In the genomic region with DNA sequence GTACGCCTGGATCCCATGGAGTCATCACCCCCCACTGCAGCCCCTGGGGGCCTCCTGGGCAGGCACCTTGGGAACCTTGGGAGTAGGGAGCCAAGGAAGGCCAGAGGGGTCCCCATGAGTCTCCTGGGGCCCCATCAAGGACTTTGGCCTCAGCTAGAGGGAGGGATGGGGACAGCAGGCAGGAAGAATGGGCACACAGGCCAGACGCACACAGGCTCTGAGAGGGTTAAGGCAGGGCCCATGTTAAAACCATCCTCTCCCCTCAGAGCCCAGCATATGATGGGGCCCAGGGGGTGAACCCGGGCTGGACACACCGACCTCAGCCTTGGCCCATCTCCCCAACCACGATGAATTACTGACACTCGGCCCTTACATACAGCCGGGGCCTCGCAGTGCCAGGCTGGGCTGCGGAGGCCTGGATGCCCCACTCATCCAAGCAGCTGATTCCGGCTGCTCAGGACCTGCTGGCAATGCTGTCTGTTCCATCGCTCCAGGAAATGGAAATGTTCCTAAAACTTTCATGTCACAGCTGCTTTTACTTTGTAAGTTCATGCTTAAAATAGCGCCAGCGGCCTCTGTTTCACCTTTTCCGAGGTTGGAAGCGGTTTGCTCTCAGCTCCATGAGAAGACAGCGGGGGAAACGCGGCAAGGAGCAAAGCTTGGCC, we compare ENCODE assay signal across 12 cellular contexts. TPM values are rescaled to one million over a fixed set of nuclear protein-coding genes. Genes with fewer than 3 reads are reported as not detected.
DNase-seq lines count a peak whose midpoint lies in the region; ATAC-seq and TF ChIP-seq lines count a peak whose summit lies in the region.
"Had no signal": no experiment of that assay in that cellular context is flagged by ENCODE, and none has a peak within 500 bp of the region (broad histone marks: within the 10 kb centered on the region; RNA-seq: fewer than 3 reads in every experiment).

No MANE protein-coding gene starts in this region.

- H3K4me3 ChIP-seq in AG09309 (ENCODE audit: control insufficient read depth, low read depth, low read length) (no peak overlapping the region), gastroesophageal sphincter (no peak overlapping the region), parathyroid adenoma (ENCODE audit: low read depth, low read length) (no peak overlapping the region)
- H3K4me3 ChIP-seq: SJSA1 had no signal

- peaks cover 22 to 76% (median 56%) of the 10 kb centered on the region in 3 donors for H3K4me1 ChIP-seq in gastroesophageal sphincter
- H3K4me1 ChIP-seq in parathyroid adenoma: peaks cover 25% of the 10 kb centered on the region

- H3K9ac ChIP-seq in parathyroid adenoma: no peak overlapping the region

- WGBS in gastroesophageal sphincter (ENCODE audit: low coverage in 1 of 2), 2 donors: 2% methylated on average over 8 of the region's 18 CpGs; no CpG with 5 or more reads in 1 of the 2 donors

- no peaks in the 10 kb centered on the region for H3K9me3 ChIP-seq in gastroesophageal sphincter
- H3K9me3 ChIP-seq in parathyroid adenoma (ENCODE audit: control insufficient read depth, low read length): no peaks in the 10 kb centered on the region
- H3K9me3 ChIP-seq: SJSA1 had no signal

- H3K27ac ChIP-seq in gastroesophageal sphincter (peak overlapping the region; percentile 77 to 95 (median 94)), parathyroid adenoma (peak overlapping the region; percentile 59)
- H3K27ac ChIP-seq: SJSA1 had no signal

- DNase-seq in AG09309 (ENCODE audit: low read depth) (peak; percentile 74), NCI-H345 treated with DMSO at 0.1 percent for 48 hours (lab: John Stamatoyannopoulos, UW; ENCODE audit: unreplicated experiment) (no peak), NCI-H146 (lab: John Stamatoyannopoulos, UW) (no peak)
- DNase-seq in stimulated activated CD4-positive, alpha-beta T cell treated with anti-CD3 and anti-CD28 coated beads, Interleukin-4, amount 100 ng/mL, for 24 hours: no peak
- DNase-seq: activated CD4-positive, alpha-beta memory T cell treated with anti-CD3 and anti-CD28 coated beads for 36 hours; NCI-H187 treated with DMSO at 0.1 percent for 48 hours; stimulated activated CD4-positive, alpha-beta T cell treated with anti-CD3 and anti-CD28 coated beads, Interleukin-2, amount 100 ng/mL, for 48 hours had no signal

- H3K27me3 ChIP-seq in gastroesophageal sphincter (no peaks in the 10 kb centered on the region), parathyroid adenoma (ENCODE audit: control insufficient read depth, insufficient read depth, low read length) (no peaks in the 10 kb centered on the region)
- H3K27me3 ChIP-seq: SJSA1 had no signal

- peak in 1 of 2 donors; percentile 23 for TF ChIP-seq POLR2A in gastroesophageal sphincter (IDR thresholded peaks at IDR 0.05)

- TF ChIP-seq CTCF in AG09309 (IDR thresholded peaks at IDR 0.05; ENCODE audit: control insufficient read depth, insufficient read depth, low read depth, low read length, missing control alignments) (no peak), gastroesophageal sphincter (IDR thresholded peaks at IDR 0.05) (no peak), parathyroid adenoma (IDR thresholded peaks at IDR 0.05) (no peak)

- H2AFZ ChIP-seq in parathyroid adenoma: no peak overlapping the region

- H3K79me2 ChIP-seq in parathyroid adenoma: no peaks in the 10 kb centered on the region

- peak; percentile 8 for ATAC-seq in SK-N-SH treated with all-trans-retinoic acid at 6 μM for 48 hours
- peak; percentile 37 for ATAC-seq in gastroesophageal sphincter
- ATAC-seq in HG03378 (IDR thresholded peaks at IDR 0.05; ENCODE audit: unreplicated experiment): no peak

- H3K36me3 ChIP-seq in gastroesophageal sphincter (no peaks in the 10 kb centered on the region), parathyroid adenoma (ENCODE audit: control insufficient read depth, insufficient read depth, low read length) (no peaks in the 10 kb centered on the region)
- H3K36me3 ChIP-seq: SJSA1 had no signal

- no peak overlapping the region for H3K4me2 ChIP-seq in parathyroid adenoma (ENCODE audit: low read length)

- TF ChIP-seq EP300 in gastroesophageal sphincter (IDR thresholded peaks at IDR 0.05): no peak

TF ChIP-seq in SK-N-SH treated with all-trans-retinoic acid at 6 μM for 48 hours, 23 proteins besides CTCF, POLR2A, EP300 and RAD21:
- TF ChIP-seq, protein P1, sequence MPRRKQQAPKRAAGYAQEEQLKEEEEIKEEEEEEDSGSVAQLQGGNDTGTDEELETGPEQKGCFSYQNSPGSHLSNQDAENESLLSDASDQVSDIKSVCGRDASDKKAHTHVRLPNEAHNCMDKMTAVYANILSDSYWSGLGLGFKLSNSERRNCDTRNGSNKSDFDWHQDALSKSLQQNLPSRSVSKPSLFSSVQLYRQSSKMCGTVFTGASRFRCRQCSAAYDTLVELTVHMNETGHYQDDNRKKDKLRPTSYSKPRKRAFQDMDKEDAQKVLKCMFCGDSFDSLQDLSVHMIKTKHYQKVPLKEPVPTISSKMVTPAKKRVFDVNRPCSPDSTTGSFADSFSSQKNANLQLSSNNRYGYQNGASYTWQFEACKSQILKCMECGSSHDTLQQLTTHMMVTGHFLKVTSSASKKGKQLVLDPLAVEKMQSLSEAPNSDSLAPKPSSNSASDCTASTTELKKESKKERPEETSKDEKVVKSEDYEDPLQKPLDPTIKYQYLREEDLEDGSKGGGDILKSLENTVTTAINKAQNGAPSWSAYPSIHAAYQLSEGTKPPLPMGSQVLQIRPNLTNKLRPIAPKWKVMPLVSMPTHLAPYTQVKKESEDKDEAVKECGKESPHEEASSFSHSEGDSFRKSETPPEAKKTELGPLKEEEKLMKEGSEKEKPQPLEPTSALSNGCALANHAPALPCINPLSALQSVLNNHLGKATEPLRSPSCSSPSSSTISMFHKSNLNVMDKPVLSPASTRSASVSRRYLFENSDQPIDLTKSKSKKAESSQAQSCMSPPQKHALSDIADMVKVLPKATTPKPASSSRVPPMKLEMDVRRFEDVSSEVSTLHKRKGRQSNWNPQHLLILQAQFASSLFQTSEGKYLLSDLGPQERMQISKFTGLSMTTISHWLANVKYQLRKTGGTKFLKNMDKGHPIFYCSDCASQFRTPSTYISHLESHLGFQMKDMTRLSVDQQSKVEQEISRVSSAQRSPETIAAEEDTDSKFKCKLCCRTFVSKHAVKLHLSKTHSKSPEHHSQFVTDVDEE (CRISPR knock-in tag; IDR thresholded peaks at IDR 0.05): no peak
- TF ChIP-seq, protein P2, sequence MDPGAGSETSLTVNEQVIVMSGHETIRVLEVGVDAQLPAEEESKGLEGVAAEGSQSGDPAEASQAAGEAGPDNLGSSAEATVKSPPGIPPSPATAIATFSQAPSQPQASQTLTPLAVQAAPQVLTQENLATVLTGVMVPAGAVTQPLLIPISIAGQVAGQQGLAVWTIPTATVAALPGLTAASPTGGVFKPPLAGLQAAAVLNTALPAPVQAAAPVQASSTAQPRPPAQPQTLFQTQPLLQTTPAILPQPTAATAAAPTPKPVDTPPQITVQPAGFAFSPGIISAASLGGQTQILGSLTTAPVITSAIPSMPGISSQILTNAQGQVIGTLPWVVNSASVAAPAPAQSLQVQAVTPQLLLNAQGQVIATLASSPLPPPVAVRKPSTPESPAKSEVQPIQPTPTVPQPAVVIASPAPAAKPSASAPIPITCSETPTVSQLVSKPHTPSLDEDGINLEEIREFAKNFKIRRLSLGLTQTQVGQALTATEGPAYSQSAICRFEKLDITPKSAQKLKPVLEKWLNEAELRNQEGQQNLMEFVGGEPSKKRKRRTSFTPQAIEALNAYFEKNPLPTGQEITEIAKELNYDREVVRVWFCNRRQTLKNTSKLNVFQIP (CRISPR knock-in tag; IDR thresholded peaks at IDR 0.05; ENCODE audit: borderline replicate concordance, low read depth): no peak
- TF ChIP-seq CSDC2 (CRISPR knock-in tag; IDR thresholded peaks at IDR 0.05) (no peak), OSR1 (CRISPR knock-in tag; IDR thresholded peaks at IDR 0.05) (no peak)

RNA-seq across cellular contexts. Expression of gene INPP5A, which starts 17.3 kb away (rescaled TPM):
- 100 to 1,000 TPM; 111 to 288 (median 215) TPM for total RNA-seq in gastroesophageal sphincter
